In the genomic region with DNA sequence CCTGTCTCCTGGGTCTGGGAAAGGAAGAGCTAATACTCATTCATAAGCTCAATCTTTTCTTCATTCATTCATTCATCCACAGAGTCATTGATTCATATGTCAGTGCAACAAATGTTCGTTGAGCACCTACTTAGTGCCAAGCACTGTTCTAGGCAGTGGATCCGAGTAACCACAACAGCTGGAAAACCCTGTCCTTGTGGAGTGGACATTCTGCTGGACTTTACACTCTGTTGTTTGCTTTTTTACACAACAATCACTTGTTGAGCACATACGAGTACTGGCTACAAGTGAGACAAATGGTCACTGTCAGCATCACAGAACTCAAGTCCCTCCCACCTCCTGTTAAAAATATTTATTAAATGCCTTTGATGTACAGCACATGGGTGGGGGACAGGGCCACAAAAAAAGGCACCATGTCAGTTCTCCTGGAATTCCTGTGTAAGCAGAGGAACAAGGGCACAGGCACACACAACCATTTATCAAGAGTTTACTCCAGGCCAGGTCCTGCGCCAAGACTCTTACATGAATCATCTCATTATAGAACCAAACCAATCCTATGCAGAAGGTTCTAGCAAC, we compare ENCODE assay signal across 1 cellular context.
TF ChIP-seq lines count a peak whose summit lies in the region.

No MANE protein-coding gene starts in this region.

TF ChIP-seq in HepG2, 621 proteins besides CTCF, POLR2A, EP300 and RAD21 (continued from another document and continues in another):
- TF ChIP-seq SP4 (CRISPR knock-in tag; IDR thresholded peaks at IDR 0.05) = peak; percentile 69; the same call in 1 of the 2 replicates
- no peak for TF ChIP-seq ZFP36L2 (CRISPR knock-in tag; IDR thresholded peaks at IDR 0.05)
- TF ChIP-seq ZNF574 (CRISPR knock-in tag; IDR thresholded peaks at IDR 0.05) = peak; percentile 85
- TF ChIP-seq U2AF1 (optimal IDR thresholded peaks at IDR 0.05; ENCODE audit: low read depth, low read length) = peak; percentile 62
- TF ChIP-seq IRF2 (CRISPR knock-in tag; IDR thresholded peaks at IDR 0.05) = peak; percentile 99
- TF ChIP-seq ZNF124 (CRISPR knock-in tag; IDR thresholded peaks at IDR 0.05) = peak; percentile 93; the same call in 1 of the 2 replicates
- TF ChIP-seq PAF1 (CRISPR knock-in tag; IDR thresholded peaks at IDR 0.05) = no peak
- TF ChIP-seq, protein P1, sequence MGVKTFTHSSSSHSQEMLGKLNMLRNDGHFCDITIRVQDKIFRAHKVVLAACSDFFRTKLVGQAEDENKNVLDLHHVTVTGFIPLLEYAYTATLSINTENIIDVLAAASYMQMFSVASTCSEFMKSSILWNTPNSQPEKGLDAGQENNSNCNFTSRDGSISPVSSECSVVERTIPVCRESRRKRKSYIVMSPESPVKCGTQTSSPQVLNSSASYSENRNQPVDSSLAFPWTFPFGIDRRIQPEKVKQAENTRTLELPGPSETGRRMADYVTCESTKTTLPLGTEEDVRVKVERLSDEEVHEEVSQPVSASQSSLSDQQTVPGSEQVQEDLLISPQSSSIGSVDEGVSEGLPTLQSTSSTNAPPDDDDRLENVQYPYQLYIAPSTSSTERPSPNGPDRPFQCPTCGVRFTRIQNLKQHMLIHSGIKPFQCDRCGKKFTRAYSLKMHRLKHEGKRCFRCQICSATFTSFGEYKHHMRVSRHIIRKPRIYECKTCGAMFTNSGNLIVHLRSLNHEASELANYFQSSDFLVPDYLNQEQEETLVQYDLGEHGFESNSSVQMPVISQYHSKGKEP (CRISPR knock-in tag; IDR thresholded peaks at IDR 0.05) = 0 out of 2 replicates have a peak, but pooled peaks have one; percentile 27
- TF ChIP-seq ZSCAN30 (CRISPR knock-in tag; IDR thresholded peaks at IDR 0.05) = no peak
- TF ChIP-seq, protein P2, sequence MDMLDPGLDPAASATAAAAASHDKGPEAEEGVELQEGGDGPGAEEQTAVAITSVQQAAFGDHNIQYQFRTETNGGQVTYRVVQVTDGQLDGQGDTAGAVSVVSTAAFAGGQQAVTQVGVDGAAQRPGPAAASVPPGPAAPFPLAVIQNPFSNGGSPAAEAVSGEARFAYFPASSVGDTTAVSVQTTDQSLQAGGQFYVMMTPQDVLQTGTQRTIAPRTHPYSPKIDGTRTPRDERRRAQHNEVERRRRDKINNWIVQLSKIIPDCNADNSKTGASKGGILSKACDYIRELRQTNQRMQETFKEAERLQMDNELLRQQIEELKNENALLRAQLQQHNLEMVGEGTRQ (IDR thresholded peaks at IDR 0.05; ENCODE audit: low read depth, low read length) = no peak
- TF ChIP-seq, protein P2 (CRISPR knock-in tag; IDR thresholded peaks at IDR 0.05; ENCODE audit: borderline replicate concordance) = no peak
- peak; percentile 72 for TF ChIP-seq ZNF350 (CRISPR knock-in tag; IDR thresholded peaks at IDR 0.05; ENCODE audit: borderline replicate concordance, low read depth)
- TF ChIP-seq TEAD3 (CRISPR knock-in tag; optimal IDR thresholded peaks at IDR 0.05; ENCODE audit: borderline replicate concordance) = peak; percentile 99
- no peak for TF ChIP-seq ZBTB10 (CRISPR knock-in tag; IDR thresholded peaks at IDR 0.05; ENCODE audit: borderline replicate concordance)
- TF ChIP-seq, protein P3, sequence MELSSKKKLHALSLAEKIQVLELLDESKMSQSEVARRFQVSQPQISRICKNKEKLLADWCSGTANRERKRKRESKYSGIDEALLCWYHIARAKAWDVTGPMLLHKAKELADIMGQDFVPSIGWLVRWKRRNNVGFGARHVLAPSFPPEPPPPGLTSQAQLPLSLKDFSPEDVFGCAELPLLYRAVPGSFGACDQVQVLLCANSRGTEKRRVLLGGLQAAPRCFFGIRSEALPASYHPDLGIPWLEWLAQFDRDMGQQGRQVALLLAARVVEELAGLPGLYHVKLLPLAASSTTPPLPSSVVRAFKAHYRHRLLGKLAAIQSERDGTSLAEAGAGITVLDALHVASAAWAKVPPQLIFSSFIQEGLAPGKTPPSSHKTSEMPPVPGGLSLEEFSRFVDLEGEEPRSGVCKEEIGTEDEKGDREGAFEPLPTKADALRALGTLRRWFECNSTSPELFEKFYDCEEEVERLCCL (CRISPR knock-in tag; IDR thresholded peaks at IDR 0.05; ENCODE audit: borderline replicate concordance) = no peak
- TF ChIP-seq MTERF4 (CRISPR knock-in tag; IDR thresholded peaks at IDR 0.05) = 0 out of 2 replicates have a peak, but pooled peaks have one; percentile 61
- TF ChIP-seq ZMYM3 (CRISPR knock-in tag; IDR thresholded peaks at IDR 0.05) = peak; percentile 100
- TF ChIP-seq TARDBP (CRISPR knock-in tag; IDR thresholded peaks at IDR 0.05) = peak; percentile 100
- TF ChIP-seq KLF9 (CRISPR knock-in tag; IDR thresholded peaks at IDR 0.05; ENCODE audit: low read depth) = 0 out of 2 replicates have a peak, but pooled peaks have one; percentile 84
- no peak for TF ChIP-seq SNRNP70 (IDR thresholded peaks at IDR 0.05; ENCODE audit: low read depth, low read length)
- TF ChIP-seq NR2F6 (IDR thresholded peaks at IDR 0.05) = peak; percentile 91
- TF ChIP-seq NR2F6 (CRISPR knock-in tag; IDR thresholded peaks at IDR 0.05) = peak; percentile 94
- peak; percentile 40; the same call in 1 of the 2 replicates for TF ChIP-seq NFE2L2 (IDR thresholded peaks at IDR 0.05; ENCODE audit: low read length)
- TF ChIP-seq, protein P4, sequence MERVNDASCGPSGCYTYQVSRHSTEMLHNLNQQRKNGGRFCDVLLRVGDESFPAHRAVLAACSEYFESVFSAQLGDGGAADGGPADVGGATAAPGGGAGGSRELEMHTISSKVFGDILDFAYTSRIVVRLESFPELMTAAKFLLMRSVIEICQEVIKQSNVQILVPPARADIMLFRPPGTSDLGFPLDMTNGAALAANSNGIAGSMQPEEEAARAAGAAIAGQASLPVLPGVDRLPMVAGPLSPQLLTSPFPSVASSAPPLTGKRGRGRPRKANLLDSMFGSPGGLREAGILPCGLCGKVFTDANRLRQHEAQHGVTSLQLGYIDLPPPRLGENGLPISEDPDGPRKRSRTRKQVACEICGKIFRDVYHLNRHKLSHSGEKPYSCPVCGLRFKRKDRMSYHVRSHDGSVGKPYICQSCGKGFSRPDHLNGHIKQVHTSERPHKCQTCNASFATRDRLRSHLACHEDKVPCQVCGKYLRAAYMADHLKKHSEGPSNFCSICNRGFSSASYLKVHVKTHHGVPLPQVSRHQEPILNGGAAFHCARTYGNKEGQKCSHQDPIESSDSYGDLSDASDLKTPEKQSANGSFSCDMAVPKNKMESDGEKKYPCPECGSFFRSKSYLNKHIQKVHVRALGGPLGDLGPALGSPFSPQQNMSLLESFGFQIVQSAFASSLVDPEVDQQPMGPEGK (CRISPR knock-in tag; IDR thresholded peaks at IDR 0.05) = peak; percentile 98
- TF ChIP-seq ZC3H13 (CRISPR knock-in tag; IDR thresholded peaks at IDR 0.05) = peak; percentile 71; the same call in 1 of the 2 replicates
- TF ChIP-seq ZFP37 (CRISPR knock-in tag; IDR thresholded peaks at IDR 0.05; ENCODE audit: borderline replicate concordance) = no peak
- no peak for TF ChIP-seq SETDB1 (CRISPR knock-in tag; IDR thresholded peaks at IDR 0.05; ENCODE audit: borderline replicate concordance)
- TF ChIP-seq FOXJ3 (CRISPR knock-in tag; IDR thresholded peaks at IDR 0.05; ENCODE audit: borderline replicate concordance) = peak; percentile 99
- TF ChIP-seq MEIS2 (CRISPR knock-in tag; IDR thresholded peaks at IDR 0.05) = peak; percentile 97
- TF ChIP-seq ZNF446 (CRISPR knock-in tag; IDR thresholded peaks at IDR 0.05) = 0 out of 2 replicates have a peak, but pooled peaks have one; percentile 28
- TF ChIP-seq JARID2 (CRISPR knock-in tag; IDR thresholded peaks at IDR 0.05; ENCODE audit: insufficient replicate concordance) = peak; percentile 60
- TF ChIP-seq GPN1 (CRISPR knock-in tag; IDR thresholded peaks at IDR 0.05; ENCODE audit: borderline replicate concordance) = no peak
- no peak for TF ChIP-seq MZF1 (CRISPR knock-in tag; IDR thresholded peaks at IDR 0.05; ENCODE audit: borderline replicate concordance)
- TF ChIP-seq ZBTB42 (CRISPR knock-in tag; IDR thresholded peaks at IDR 0.05) = peak; percentile 99
- peak; percentile 89; the same call in 1 of the 2 replicates for TF ChIP-seq ZNF724P (CRISPR knock-in tag; IDR thresholded peaks at IDR 0.05; ENCODE audit: borderline replicate concordance)
- no peak for TF ChIP-seq ZNF883 (CRISPR knock-in tag; IDR thresholded peaks at IDR 0.05; ENCODE audit: not compliant biosample characterization)
- TF ChIP-seq ZNF136 (CRISPR knock-in tag; IDR thresholded peaks at IDR 0.05; ENCODE audit: low read depth) = peak; percentile 95; the same call in 1 of the 2 replicates
- TF ChIP-seq, protein P5, sequence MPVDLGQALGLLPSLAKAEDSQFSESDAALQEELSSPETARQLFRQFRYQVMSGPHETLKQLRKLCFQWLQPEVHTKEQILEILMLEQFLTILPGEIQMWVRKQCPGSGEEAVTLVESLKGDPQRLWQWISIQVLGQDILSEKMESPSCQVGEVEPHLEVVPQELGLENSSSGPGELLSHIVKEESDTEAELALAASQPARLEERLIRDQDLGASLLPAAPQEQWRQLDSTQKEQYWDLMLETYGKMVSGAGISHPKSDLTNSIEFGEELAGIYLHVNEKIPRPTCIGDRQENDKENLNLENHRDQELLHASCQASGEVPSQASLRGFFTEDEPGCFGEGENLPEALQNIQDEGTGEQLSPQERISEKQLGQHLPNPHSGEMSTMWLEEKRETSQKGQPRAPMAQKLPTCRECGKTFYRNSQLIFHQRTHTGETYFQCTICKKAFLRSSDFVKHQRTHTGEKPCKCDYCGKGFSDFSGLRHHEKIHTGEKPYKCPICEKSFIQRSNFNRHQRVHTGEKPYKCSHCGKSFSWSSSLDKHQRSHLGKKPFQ (CRISPR knock-in tag; IDR thresholded peaks at IDR 0.05; ENCODE audit: insufficient replicate concordance) = peak; percentile 85
- TF ChIP-seq ZFAT (CRISPR knock-in tag; conservative IDR thresholded peaks at IDR 0.05) = no peak
- peak; percentile 73 for TF ChIP-seq TGIF2 (CRISPR knock-in tag; IDR thresholded peaks at IDR 0.05)
